Comparison of ENCODE assay signal across 10 cellular contexts in genomic region chr5:171956870-171957501, GRCh38. TPM values are rescaled to one million over a fixed set of nuclear protein-coding genes. Genes with fewer than 3 reads are reported as not detected.
A peak's percentile ranks its signal among the peaks of the same experiment; 100 is the strongest.
DNase-seq lines count a peak whose midpoint lies in the region; ATAC-seq and TF ChIP-seq lines count a peak whose summit lies in the region.
"Had no signal": no experiment of that assay in that cellular context is flagged by ENCODE, and none has a peak within 500 bp of the region (broad histone marks: within the 10 kb centered on the region; RNA-seq: fewer than 3 reads in every experiment).

No MANE protein-coding gene starts in this region.

- DNase-seq in right atrium auricular region (ENCODE audit: low spot score) (no peak), Right ventricle myocardium superior (no peak), memory B cell (ENCODE audit: low spot score in 2 of 2) (no peak), uterus (peak in 1 of 2 donors; percentile 20), NCI-H748 treated with DMSO at 0.1 percent for 48 hours (lab: John Stamatoyannopoulos, UW) (no peak), iPS-NIHi7 (ENCODE audit: extremely low spot score) (no peak)
- DNase-seq in activated CD4-positive, alpha-beta memory T cell treated with anti-CD3 and anti-CD28 coated beads, Interleukin-2, amount 10 ng/mL, durations not matched to agents 7 days and 5 days = no peak
- DNase-seq: BE2C, HCEC 1CT had no signal

- peaks cover 27% of the 10 kb centered on the region for H3K4me1 Mint-ChIP-seq in activated CD4-positive, alpha-beta memory T cell treated with anti-CD3 and anti-CD28 coated beads, Interleukin-2, amount 10 ng/mL, durations not matched to agents 7 days and 5 days
- H3K4me1 Mint-ChIP-seq in memory B cell = peaks cover 47% of the 10 kb centered on the region

- H3K4me3 ChIP-seq in right atrium auricular region (no peak overlapping the region), uterus (no peak overlapping the region)

- peak overlapping the region; percentile 57 for H3K27ac Mint-ChIP-seq in activated CD4-positive, alpha-beta memory T cell treated with anti-CD3 and anti-CD28 coated beads, Interleukin-2, amount 10 ng/mL, durations not matched to agents 7 days and 5 days
- H3K27ac Mint-ChIP-seq in memory B cell = peak overlapping the region; percentile 74

- H3K36me3 ChIP-seq in right atrium auricular region (no peaks in the 10 kb centered on the region), uterus (no peaks in the 10 kb centered on the region)
- H3K36me3 ChIP-seq: BE2C had no signal

- TF ChIP-seq POLR2A in uterus (IDR thresholded peaks at IDR 0.05) = no peak

- H3K27me3 Mint-ChIP-seq in activated CD4-positive, alpha-beta memory T cell treated with anti-CD3 and anti-CD28 coated beads, Interleukin-2, amount 10 ng/mL, durations not matched to agents 7 days and 5 days = no peaks in the 10 kb centered on the region
- H3K27me3 Mint-ChIP-seq in memory B cell = no peaks in the 10 kb centered on the region

- H3K9me3 ChIP-seq in right atrium auricular region (no peaks in the 10 kb centered on the region), uterus (no peaks in the 10 kb centered on the region)
- H3K9me3 ChIP-seq: BE2C had no signal

- H3K4me1 ChIP-seq in right atrium auricular region = peaks cover 0 to 66% of the 10 kb centered on the region in 2 donors
- H3K4me1 ChIP-seq in uterus = peaks cover 6 to 25% of the 10 kb centered on the region in 2 donors
- H3K4me1 ChIP-seq: BE2C had no signal

- intact Hi-C loops in Right ventricle myocardium superior (cut with DNase I) (no loop called here), uterus (cut with DNase I; ENCODE audit: low total_unique reads) (no loop called here)

- no peaks in the 10 kb centered on the region for H3K9me3 Mint-ChIP-seq in activated CD4-positive, alpha-beta memory T cell treated with anti-CD3 and anti-CD28 coated beads, Interleukin-2, amount 10 ng/mL, durations not matched to agents 7 days and 5 days
- H3K9me3 Mint-ChIP-seq in memory B cell = no peaks in the 10 kb centered on the region

- TF ChIP-seq CTCF in right atrium auricular region (IDR thresholded peaks at IDR 0.05) (no peak), uterus (IDR thresholded peaks at IDR 0.05) (no peak)

- POLR2A ChIA-PET in activated CD4-positive, alpha-beta memory T cell treated with anti-CD3 and anti-CD28 coated beads, Interleukin-2, amount 10 ng/mL, durations not matched to agents 7 days and 5 days (lab: Charles Lee) = no interaction called here

- no peak overlapping the region for H3K4me3 Mint-ChIP-seq in activated CD4-positive, alpha-beta memory T cell treated with anti-CD3 and anti-CD28 coated beads, Interleukin-2, amount 10 ng/mL, durations not matched to agents 7 days and 5 days
- H3K4me3 Mint-ChIP-seq in memory B cell = peak overlapping the region; percentile 4

- ATAC-seq in Right ventricle myocardium superior (ENCODE audit: poor library complexity) = no peak
- ATAC-seq in memory B cell (ENCODE audit: low read depth) = no peak
- ATAC-seq in GM21447 (IDR thresholded peaks at IDR 0.05; ENCODE audit: unreplicated experiment) = no peak

- no peaks in the 10 kb centered on the region for H3K27me3 ChIP-seq in right atrium auricular region
- no peaks in the 10 kb centered on the region for H3K27me3 ChIP-seq in uterus
- H3K27me3 ChIP-seq: BE2C had no signal

- CTCF ChIA-PET in activated CD4-positive, alpha-beta memory T cell treated with anti-CD3 and anti-CD28 coated beads, Interleukin-2, amount 10 ng/mL, durations not matched to agents 7 days and 5 days (lab: Charles Lee) = no interaction called here

- H3K27ac ChIP-seq in right atrium auricular region (peak overlapping the region; percentile 57 to 66), uterus (peak overlapping the region; percentile 59 to 61)

- no peaks in the 10 kb centered on the region for H3K36me3 Mint-ChIP-seq in activated CD4-positive, alpha-beta memory T cell treated with anti-CD3 and anti-CD28 coated beads, Interleukin-2, amount 10 ng/mL, durations not matched to agents 7 days and 5 days (ENCODE audit: low read depth)
- no peaks in the 10 kb centered on the region for H3K36me3 Mint-ChIP-seq in memory B cell

RNA-seq across cellular contexts. Expression of gene FBXW11, which starts 49.5 kb away (rescaled TPM):
- 10 to 100 TPM; 76.3 to 81.7 TPM for total RNA-seq in right atrium auricular region
- 59.3 TPM for total RNA-seq in Right ventricle myocardium superior
- total RNA-seq in activated CD4-positive, alpha-beta memory T cell treated with anti-CD3 and anti-CD28 coated beads, Interleukin-2, amount 10 ng/mL, durations not matched to agents 7 days and 5 days = 10 to 100 TPM; 37.4 to 38.8 TPM
- total RNA-seq in uterus = 100 to 1,000 TPM in 1 of 4 donors, 10 to 100 TPM in 3; 35.9 to 111 (median 63.7) TPM
